Comparison of ENCODE assay signal across 16 cellular contexts in the genomic region with DNA sequence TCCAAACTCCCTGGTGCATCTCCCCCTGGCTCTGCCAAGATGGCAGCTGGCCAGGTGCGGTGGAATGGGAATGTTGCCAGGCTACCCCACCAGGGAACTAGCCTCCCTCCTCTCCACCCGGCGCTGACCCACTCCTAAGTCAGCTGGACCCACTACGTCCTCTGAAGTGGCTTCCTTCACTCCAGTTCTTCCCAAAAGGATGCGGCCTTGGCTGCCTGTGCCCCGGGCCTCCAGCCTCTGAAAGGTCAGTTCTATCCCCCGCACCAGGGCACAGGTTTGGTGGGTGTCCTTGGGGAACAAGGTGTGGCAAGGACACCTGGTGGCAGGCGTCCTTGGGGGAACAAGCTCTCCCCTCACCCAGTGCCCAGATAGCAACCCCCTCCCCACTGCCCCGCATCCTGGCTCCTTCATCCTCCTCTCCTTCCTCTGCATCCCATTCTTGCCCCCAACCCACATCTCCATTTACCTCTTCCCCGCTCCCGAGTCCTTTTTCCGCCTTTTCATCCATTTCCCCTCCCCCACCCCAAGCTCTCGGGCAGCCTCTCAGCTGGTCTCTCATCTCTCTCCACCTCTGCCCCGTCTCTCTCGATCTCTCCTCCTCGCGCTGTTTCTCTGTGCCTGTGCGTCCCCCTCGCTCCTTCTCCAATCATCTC. TPM values are rescaled to one million over a fixed set of nuclear protein-coding genes. Genes with fewer than 3 reads are reported as not detected.
DNase-seq lines count a peak whose midpoint lies in the region; ATAC-seq and TF ChIP-seq lines count a peak whose summit lies in the region.
"Had no signal": no experiment of that assay in that cellular context is flagged by ENCODE, and none has a peak within 500 bp of the region (broad histone marks: within the 10 kb centered on the region; RNA-seq: fewer than 3 reads in every experiment).

No MANE protein-coding gene starts in this region.

- H3K36me3 ChIP-seq in OCI-LY7 (ENCODE audit: insufficient read depth, low read length) = no peaks in the 10 kb centered on the region

- no peaks in the 10 kb centered on the region for H3K79me2 ChIP-seq in OCI-LY7 (ENCODE audit: insufficient read depth, low read depth, low read length)

- H3K27me3 Mint-ChIP-seq in WTC11 (ENCODE audit: low read depth) (peaks cover 58% of the 10 kb centered on the region), osteocyte (ENCODE audit: unreplicated experiment) (peaks cover 18% of the 10 kb centered on the region)

- no peaks in the 10 kb centered on the region for H3K9me3 ChIP-seq in OCI-LY7 (ENCODE audit: low read length)
- H3K9me3 ChIP-seq: body of pancreas had no signal

- H3K27ac ChIP-seq in OCI-LY7 (ENCODE audit: low read depth, low read length, poor library complexity, severe bottlenecking) = no peak overlapping the region
- H3K27ac ChIP-seq: body of pancreas had no signal

- peak; percentile 11 for ATAC-seq in WTC11

- no peak overlapping the region for H3K4me2 ChIP-seq in OCI-LY7 (ENCODE audit: low read length)

- H3K4me1 Mint-ChIP-seq in WTC11 (peaks cover 11% of the 10 kb centered on the region), osteocyte (ENCODE audit: unreplicated experiment) (peaks cover 9% of the 10 kb centered on the region)

- H3K4me1 ChIP-seq in OCI-LY7 (ENCODE audit: insufficient read depth, low read length, poor library complexity, severe bottlenecking) = peaks cover 6% of the 10 kb centered on the region

- H2AFZ ChIP-seq in OCI-LY7 (ENCODE audit: low read length) = no peak overlapping the region

- POLR2A ChIA-PET in WTC11 (lab: Charles Lee) (interaction anchor here (0.6 to 1.0 kb wide), 2 partner anchors 49 to 64 kb away, joined by 3 read pairs; no protein-coding TSS in a partner anchor), OCI-LY7 (lab: Charles Lee) (no interaction called here)

- H3K9me3 Mint-ChIP-seq in WTC11 = no peaks in the 10 kb centered on the region
- no peaks in the 10 kb centered on the region for H3K9me3 Mint-ChIP-seq in osteocyte (ENCODE audit: unreplicated experiment)
- H3K9me3 Mint-ChIP-seq: naive thymus-derived CD8-positive, alpha-beta T cell; T-helper 2 cell treated with Interferon-gamma antibody and Interleukin-4, amounts not matched to agents 5 μg/mL and 100 μg/mL, for 36 hours had no signal

- TF ChIP-seq CTCF in WTC11 (IDR thresholded peaks at IDR 0.05) (no peak), osteocyte (IDR thresholded peaks at IDR 0.05) (no peak), OCI-LY7 (conservative IDR thresholded peaks at IDR 0.05; ENCODE audit: low read length) (no peak)

- H3K27ac Mint-ChIP-seq in WTC11 = no peak overlapping the region
- no peak overlapping the region for H3K27ac Mint-ChIP-seq in osteocyte (ENCODE audit: unreplicated experiment)
- H3K27ac Mint-ChIP-seq: naive thymus-derived CD8-positive, alpha-beta T cell; T-helper 2 cell treated with Interferon-gamma antibody and Interleukin-4, amounts not matched to agents 5 μg/mL and 100 μg/mL, for 36 hours had no signal

- H4K20me1 ChIP-seq in OCI-LY7 (ENCODE audit: insufficient read depth, low read length) = no peaks in the 10 kb centered on the region

- H3K36me3 Mint-ChIP-seq in WTC11 (no peaks in the 10 kb centered on the region), osteocyte (ENCODE audit: unreplicated experiment) (no peaks in the 10 kb centered on the region)
- H3K36me3 Mint-ChIP-seq: naive thymus-derived CD8-positive, alpha-beta T cell had no signal

- CTCF ChIA-PET in WTC11 (lab: Charles Lee) (interaction anchor here (0.6 to 7.4 kb wide), 6 partner anchors 80 to 231 kb away, joined by 3 to 162 read pairs (median 6); partner anchors contain the start of gene BRPF1), OCI-LY7 (lab: Charles Lee; ENCODE audit: unreplicated experiment) (no interaction called here)

- H3K9me2 ChIP-seq in OCI-LY7 (ENCODE audit: insufficient read depth, low read length) = no peaks in the 10 kb centered on the region

- DNase-seq in GM03348 (ENCODE audit: low spot score) (peak; percentile 44), WTC11 (ENCODE audit: low spot score) (no peak), osteocyte (ENCODE audit: extremely low spot score, unreplicated experiment) (no peak), SHP77 treated with DMSO at 0.1 percent for 48 hours (lab: John Stamatoyannopoulos, UW) (no peak), OCI-LY7 (ENCODE audit: low spot score) (no peak), NCI-H146 (lab: John Stamatoyannopoulos, UW) (no peak)
- no peak for DNase-seq in activated CD4-positive, alpha-beta T cell treated with anti-CD3 and anti-CD28 coated beads for 48 hours
- DNase-seq: activated CD8-positive, alpha-beta memory T cell treated with anti-CD3 and anti-CD28 coated beads, Interleukin-2, amount 50 U/mL, for 48 hours; activated naive CD4-positive, alpha-beta T cell treated with anti-CD3 and anti-CD28 coated beads, Interleukin-2, amount 50 U/mL, for 16 hours; body of pancreas; GF-D8; NCI-H1417 treated with DMSO at 0.1 percent for 48 hours; NCI-H345 had no signal

- intact Hi-C loops in OCI-LY7 (cut with micrococcal nuclease; ENCODE audit: unreplicated experiment) = loop anchor here (2.0 kb wide), 1 partner anchor 147 kb away; no protein-coding TSS in a partner anchor

- H3K4me3 ChIP-seq in iPS-11a (ENCODE audit: low read depth, low read length) (peak overlapping the region; percentile 69), OCI-LY7 (ENCODE audit: low read depth, low read length, poor library complexity, severe bottlenecking) (no peak overlapping the region)
- H3K4me3 ChIP-seq: body of pancreas had no signal

- peak overlapping the region; percentile 86 for H3K4me3 Mint-ChIP-seq in WTC11
- peak overlapping the region; percentile 33 for H3K4me3 Mint-ChIP-seq in osteocyte (ENCODE audit: unreplicated experiment)
- H3K4me3 Mint-ChIP-seq: T-helper 2 cell treated with Interferon-gamma antibody and Interleukin-4, amounts not matched to agents 5 μg/mL and 100 μg/mL, for 36 hours had no signal

- no TSS peak for BruUV-seq in OCI-LY7 (replicated peaks; lab: Mats Ljungman, UMichigan)

TF ChIP-seq in WTC11, 78 proteins besides CTCF, POLR2A, EP300 and RAD21:
- TF ChIP-seq SOX15 (CRISPR knock-in tag; IDR thresholded peaks at IDR 0.05) (no peak), PRDM15 (CRISPR knock-in tag; IDR thresholded peaks at IDR 0.05) (peak; percentile 91), ZNF281 (CRISPR knock-in tag; IDR thresholded peaks at IDR 0.05) (peak; percentile 25; the same call in 1 of the 2 replicates), KAT7 (CRISPR knock-in tag; IDR thresholded peaks at IDR 0.05; ENCODE audit: borderline replicate concordance) (no peak)
- TF ChIP-seq, protein P1, sequence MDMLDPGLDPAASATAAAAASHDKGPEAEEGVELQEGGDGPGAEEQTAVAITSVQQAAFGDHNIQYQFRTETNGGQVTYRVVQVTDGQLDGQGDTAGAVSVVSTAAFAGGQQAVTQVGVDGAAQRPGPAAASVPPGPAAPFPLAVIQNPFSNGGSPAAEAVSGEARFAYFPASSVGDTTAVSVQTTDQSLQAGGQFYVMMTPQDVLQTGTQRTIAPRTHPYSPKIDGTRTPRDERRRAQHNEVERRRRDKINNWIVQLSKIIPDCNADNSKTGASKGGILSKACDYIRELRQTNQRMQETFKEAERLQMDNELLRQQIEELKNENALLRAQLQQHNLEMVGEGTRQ (CRISPR knock-in tag; IDR thresholded peaks at IDR 0.05) = no peak
TF ChIP-seq in WTC11: peak in this region for 2.

RNA-seq across cellular contexts. Expression of gene LHFPL4, which starts 54.0 kb away (rescaled TPM):
- total RNA-seq in WTC11 (2021) (18.9 to 26.8 TPM (median 24.4 TPM) in 3 replicates), osteocyte (not detected in 2 replicates), OCI-LY7 (2022) (not detected in 2 replicates)
- not detected in 2 replicates for total RNA-seq in OCI-LY7 (2014; rRNA removed; shearing (Covaris generic))
- total RNA-seq: naive thymus-derived CD8-positive, alpha-beta T cell had no signal

Comparison
In these comparisons a context has a peak if more than half of its experiments do, and no peak if none do; other contexts are left out.
1. RNA of gene LHFPL4, which starts 54.0 kb away (total RNA-seq): 18.9 to 26.8 TPM in WTC11; not detected in osteocyte and not detected in OCI-LY7; every median in the first group is over 10 times any median in the second.